ENCODE assay signal across 10 cellular contexts in the genomic region with DNA sequence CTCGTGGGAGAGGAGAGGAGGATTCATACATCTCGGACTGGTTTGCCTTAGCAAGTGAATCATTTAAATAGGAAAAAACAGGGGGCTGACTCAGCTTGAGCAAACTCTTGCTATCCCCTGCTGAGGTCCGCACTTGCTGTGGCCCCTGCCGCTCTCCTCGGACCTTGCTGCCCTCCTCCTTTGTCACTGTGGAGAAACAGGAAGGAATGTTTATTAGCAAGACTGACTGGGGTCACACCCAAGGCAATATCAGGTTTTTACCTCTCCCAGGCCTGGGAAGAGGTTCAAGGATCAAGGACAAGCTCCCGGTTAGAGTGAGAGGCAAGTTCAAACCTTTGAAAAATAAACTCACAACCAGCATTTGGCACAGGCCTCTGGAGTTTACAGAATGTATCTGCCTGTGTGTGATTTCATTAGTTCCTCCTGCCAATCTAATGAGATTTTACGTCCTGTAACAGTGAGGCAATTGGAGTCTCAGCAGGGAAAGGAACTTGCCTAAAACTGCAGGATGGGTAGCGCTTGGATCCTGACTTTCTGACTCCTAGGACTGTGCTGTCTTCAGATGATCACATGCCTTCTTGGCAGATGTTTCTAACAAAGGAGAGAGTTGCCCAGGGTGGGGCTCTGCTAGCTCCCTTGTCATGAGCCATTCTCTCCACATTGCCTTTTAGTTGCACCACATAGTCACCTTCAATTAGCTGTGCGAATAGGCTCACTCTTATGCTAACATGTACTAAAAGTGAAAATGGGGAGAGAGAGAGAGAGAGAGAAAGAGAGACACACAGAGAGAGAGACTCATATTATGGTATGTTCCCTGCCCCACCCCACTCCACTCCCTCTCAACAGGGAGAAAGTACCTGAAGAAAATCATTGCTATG.
A peak's percentile ranks its signal among the peaks of the same experiment; 100 is the strongest.
DNase-seq lines count a peak whose midpoint lies in the region; ATAC-seq lines count a peak whose summit lies in the region.
"Had no signal": no experiment of that assay in that cellular context is flagged by ENCODE, and none has a peak within 500 bp of the region (broad histone marks: within the 10 kb centered on the region; RNA-seq: fewer than 3 reads in every experiment).

No MANE protein-coding gene starts in this region.

- peak overlapping the region in 1 of 2 donors; percentile 8 for H3K27ac Mint-ChIP-seq in stimulated activated naive CD8-positive, alpha-beta T cell treated with anti-CD3 and anti-CD28 coated beads, Interleukin-15, amount 100 ng/mL, for 72 hours

- no peak overlapping the region for H3K4me3 Mint-ChIP-seq in stimulated activated naive CD8-positive, alpha-beta T cell treated with anti-CD3 and anti-CD28 coated beads, Interleukin-15, amount 100 ng/mL, for 72 hours

- H3K27me3 Mint-ChIP-seq in stimulated activated naive CD8-positive, alpha-beta T cell treated with anti-CD3 and anti-CD28 coated beads, Interleukin-15, amount 100 ng/mL, for 72 hours = peaks cover 65% of the 10 kb centered on the region

- DNase-seq in stimulated activated naive CD8-positive, alpha-beta T cell treated with anti-CD3 and anti-CD28 coated beads, Interleukin-15, amount 100 ng/mL, for 72 hours = no peak
- no peak for DNase-seq in stimulated activated naive CD8-positive, alpha-beta T cell treated with anti-CD3 and anti-CD28 coated beads, Interleukin-15, Interleukin-2, amounts not matched to agents 100 U/mL and 50 U/mL, for 24 hours
- DNase-seq in mucosa of gallbladder (ENCODE audit: low spot score) (peak; percentile 14), HuH-7.5 (ENCODE audit: low spot score) (no peak)
- DNase-seq in activated CD4-positive, alpha-beta T cell treated with anti-CD3 and anti-CD28 coated beads, Interleukin-2, amount 50 U/mL, for 4 hours = no peak
- DNase-seq in stimulated activated CD4-positive, alpha-beta T cell treated with anti-CD3 and anti-CD28 coated beads, Interleukin-2, amount 100 ng/mL, for 24 hours = no peak

- H3K9me3 Mint-ChIP-seq in stimulated activated naive CD8-positive, alpha-beta T cell treated with anti-CD3 and anti-CD28 coated beads, Interleukin-15, amount 100 ng/mL, for 72 hours = no peaks in the 10 kb centered on the region

- H3K4me1 Mint-ChIP-seq in stimulated activated naive CD8-positive, alpha-beta T cell treated with anti-CD3 and anti-CD28 coated beads, Interleukin-15, amount 100 ng/mL, for 72 hours = peaks cover 13% of the 10 kb centered on the region

- ATAC-seq in stimulated activated naive CD8-positive, alpha-beta T cell treated with anti-CD3 and anti-CD28 coated beads, Interleukin-15, amount 100 ng/mL, for 72 hours = peak; percentile 40
- ATAC-seq in stimulated activated naive CD8-positive, alpha-beta T cell treated with anti-CD3 and anti-CD28 coated beads, Interleukin-15, Interleukin-2, amounts not matched to agents 100 U/mL and 50 U/mL, for 24 hours = no peak
- ATAC-seq in esophagus mucosa = peak; percentile 86
- ATAC-seq in GM19023 (IDR thresholded peaks at IDR 0.05; ENCODE audit: unreplicated experiment) = no peak
- ATAC-seq: GM12878, K562 had no signal

Comparison
In these comparisons a context has a peak if more than half of its experiments do, and no peak if none do; other contexts are left out.
1. ATAC-seq: peak in stimulated activated naive CD8-positive, alpha-beta T cell treated with anti-CD3 and anti-CD28 coated beads, Interleukin-15, amount 100 ng/mL, for 72 hours (single experiment) and esophagus mucosa (single experiment); none in stimulated activated naive CD8-positive, alpha-beta T cell treated with anti-CD3 and anti-CD28 coated beads, Interleukin-15, Interleukin-2, amounts not matched to agents 100 U/mL and 50 U/mL, for 24 hours (single experiment) and GM19023 (single experiment).